Comparison of ENCODE assay signal across 1 cellular context in genomic region chr4:89303177-89303576, GRCh38.
TF ChIP-seq lines count a peak whose summit lies in the region.

No MANE protein-coding gene starts in this region.

TF ChIP-seq in A549, 52 proteins besides CTCF, POLR2A, EP300 and RAD21 (continued from another document):
- TF ChIP-seq PBX3 (IDR thresholded peaks at IDR 0.05): no peak
- peak; percentile 73 for TF ChIP-seq USF2 (IDR thresholded peaks at IDR 0.05)
- no peak for TF ChIP-seq RCOR1 (IDR thresholded peaks at IDR 0.05; ENCODE audit: low read depth, low read length)
- peak; percentile 48 for TF ChIP-seq MAX (IDR thresholded peaks at IDR 0.05)
- no peak for TF ChIP-seq FOSL2 (IDR thresholded peaks at IDR 0.05)
- peak; percentile 43 for TF ChIP-seq FOSL2 (CRISPR knock-in tag; IDR thresholded peaks at IDR 0.05)
